Comparison of ENCODE assay signal across 19 cellular contexts in the genomic region with DNA sequence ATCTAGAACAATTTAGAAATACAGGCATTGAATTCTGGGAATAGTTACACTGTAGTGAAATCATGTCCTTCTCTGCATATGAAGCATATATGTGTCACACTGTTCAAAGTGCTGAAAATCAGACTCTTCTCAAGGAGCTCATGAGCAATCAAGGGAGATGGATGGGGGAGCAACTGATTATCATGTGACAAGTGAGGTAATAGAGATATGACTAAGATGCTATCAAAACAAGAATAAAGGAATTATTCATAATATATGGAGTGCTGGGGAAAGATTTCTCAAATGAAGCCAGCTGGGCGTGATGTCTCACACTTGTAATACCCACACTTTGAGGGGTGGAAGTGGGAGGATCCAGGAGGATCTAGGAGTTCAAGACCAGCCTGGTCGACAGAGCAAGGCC.
DNase-seq lines count a peak whose midpoint lies in the region; ATAC-seq and TF ChIP-seq lines count a peak whose summit lies in the region.
"Had no signal": no experiment of that assay in that cellular context is flagged by ENCODE, and none has a peak within 500 bp of the region (broad histone marks: within the 10 kb centered on the region; RNA-seq: fewer than 3 reads in every experiment).

No MANE protein-coding gene starts in this region.

- no peaks in the 10 kb centered on the region for H3K79me1 ChIP-seq in mesenchymal stem cell (replicated peaks; ENCODE audit: low read length, poor library complexity, severe bottlenecking)

- H3K4me3 Mint-ChIP-seq in chondrocyte (ENCODE audit: unreplicated experiment) = no peak overlapping the region
- H3K4me3 Mint-ChIP-seq: activated naive CD4-positive, alpha-beta T cell treated with anti-CD3 and anti-CD28 coated beads, Interleukin-2, amount 50 U/mL, for 24 hours; naive thymus-derived CD8-positive, alpha-beta T cell; T-helper 1 cell treated with Interleukin-12 subunit alpha and Interleukin-12 subunit beta and Interleukin-4 antibody, amounts not matched to agents 30 μg/mL and 1 μg/mL, for 36 hours had no signal

- H2AK5ac ChIP-seq in mesenchymal stem cell (ENCODE audit: low read length, severe bottlenecking) = no peak overlapping the region

- no peak overlapping the region for H4K8ac ChIP-seq in mesenchymal stem cell (ENCODE audit: low read length)

- CTCF ChIA-PET in SK-N-SH (lab: Yijun Ruan, JAX) = no interaction called here

- H3K27me3 ChIP-seq in SK-N-SH (ENCODE audit: insufficient read depth) (no peaks in the 10 kb centered on the region; the same call in 1 of the 2 replicates), mesenchymal stem cell (ENCODE audit: control insufficient read depth in 1 of 2, insufficient read depth in 1 of 2, low read length in 2 of 2) (no peaks in the 10 kb centered on the region)
- H3K27me3 ChIP-seq: thyroid gland had no signal

- WGBS in SK-N-SH (ENCODE audit: low lambda C conversion rate) = 33% methylated on average over 2 of the region's 2 CpGs
- 64% methylated on average over 1 of the region's 2 CpGs for WGBS in mesenchymal stem cell

- H3K27ac ChIP-seq in SK-N-SH (ENCODE audit: low read depth in 2 of 2, low read length in 1 of 2) = peak overlapping the region in 1 of 2 experiments; percentile 23; a peak in 1 of 4 replicates
- H3K27ac ChIP-seq in mesenchymal stem cell (ENCODE audit: low read length, poor library complexity, severe bottlenecking) = no peak overlapping the region
- H3K27ac ChIP-seq: 22Rv1, thyroid gland had no signal

- H3K27ac Mint-ChIP-seq in chondrocyte (ENCODE audit: unreplicated experiment) = peak overlapping the region; percentile 12
- H3K27ac Mint-ChIP-seq: activated naive CD4-positive, alpha-beta T cell treated with anti-CD3 and anti-CD28 coated beads, Interleukin-2, amount 50 U/mL, for 24 hours; naive thymus-derived CD8-positive, alpha-beta T cell; T-helper 1 cell treated with Interleukin-12 subunit alpha and Interleukin-12 subunit beta and Interleukin-4 antibody, amounts not matched to agents 30 μg/mL and 1 μg/mL, for 36 hours had no signal

- no peak overlapping the region for H2BK12ac ChIP-seq in mesenchymal stem cell (ENCODE audit: low read length in 2 of 2)

- no peaks in the 10 kb centered on the region for H3K36me3 Mint-ChIP-seq in chondrocyte (ENCODE audit: low read depth)
- H3K36me3 Mint-ChIP-seq: activated naive CD4-positive, alpha-beta T cell treated with anti-CD3 and anti-CD28 coated beads, Interleukin-2, amount 50 U/mL, for 24 hours had no signal

- DNase-seq in SK-N-SH (no peak), HS-27A (ENCODE audit: low read depth) (peak; percentile 74), chondrocyte (ENCODE audit: low spot score) (no peak), mesenchymal stem cell (peak; percentile 10), mesenteric fat pad (ENCODE audit: low spot score) (no peak)
- DNase-seq in activated naive CD4-positive, alpha-beta T cell treated with Interleukin-2 at 50 U/mL for 16 hours = no peak
- DNase-seq: activated CD4-positive, alpha-beta T cell treated with anti-CD3 and anti-CD28 coated beads, Interleukin-2, amount 50 U/mL, for 48 hours; COR-L47; glutamatergic neuron; Kasumi-1; left colon; naive thymus-derived CD8-positive, alpha-beta T cell; thyroid gland had no signal

- TF ChIP-seq CTCF in SK-N-SH (IDR thresholded peaks at IDR 0.05) (no peak), chondrocyte (IDR thresholded peaks at IDR 0.05) (no peak)

- H3K4me3 ChIP-seq in SK-N-SH (ENCODE audit: low read depth in 2 of 2, low read length in 1 of 2) = no peak overlapping the region
- H3K4me3 ChIP-seq in mesenchymal stem cell (ENCODE audit: insufficient read depth in 1 of 2, low read depth in 1 of 2, low read length in 2 of 2) = no peak overlapping the region
- H3K4me3 ChIP-seq: skin epidermis, thyroid gland had no signal

- POLR2A ChIA-PET in SK-N-SH (lab: Yijun Ruan, JAX) = no interaction called here

- TF ChIP-seq EP300 in SK-N-SH (IDR thresholded peaks at IDR 0.05; ENCODE audit: borderline replicate concordance in 1 of 2, low read depth in 1 of 2, low read length in 1 of 2) = no peak

- H3K4me1 Mint-ChIP-seq in chondrocyte (ENCODE audit: low read depth) = peaks cover 17% of the 10 kb centered on the region
- H3K4me1 Mint-ChIP-seq: activated naive CD4-positive, alpha-beta T cell treated with anti-CD3 and anti-CD28 coated beads, Interleukin-2, amount 50 U/mL, for 24 hours; naive thymus-derived CD8-positive, alpha-beta T cell had no signal

- no peak overlapping the region for H2BK5ac ChIP-seq in mesenchymal stem cell (ENCODE audit: low read depth, low read length, poor library complexity, severe bottlenecking)

- no peak overlapping the region for H3K4ac ChIP-seq in mesenchymal stem cell (ENCODE audit: low read depth in 1 of 2, low read length in 2 of 2)

- no peak overlapping the region for H3K14ac ChIP-seq in mesenchymal stem cell (ENCODE audit: low read length in 2 of 2)

- no peaks in the 10 kb centered on the region for H3K9me2 ChIP-seq in SK-N-SH

- no peak for ATAC-seq in SK-N-SH treated with all-trans-retinoic acid at 6 μM for 48 hours
- ATAC-seq in GM21526 (IDR thresholded peaks at IDR 0.05; ENCODE audit: low FRiP score, unreplicated experiment) = no peak
- ATAC-seq: left colon; naive thymus-derived CD8-positive, alpha-beta T cell had no signal

- peaks cover 14% of the 10 kb centered on the region for H3K9me3 Mint-ChIP-seq in chondrocyte (ENCODE audit: low read depth)
- H3K9me3 Mint-ChIP-seq: activated naive CD4-positive, alpha-beta T cell treated with anti-CD3 and anti-CD28 coated beads, Interleukin-2, amount 50 U/mL, for 24 hours; T-helper 1 cell treated with Interleukin-12 subunit alpha and Interleukin-12 subunit beta and Interleukin-4 antibody, amounts not matched to agents 30 μg/mL and 1 μg/mL, for 36 hours had no signal

- H3K9ac ChIP-seq in SK-N-SH = no peak overlapping the region
- peak overlapping the region; percentile 53 for H3K9ac ChIP-seq in mesenchymal stem cell (ENCODE audit: low read length)

- H4K91ac ChIP-seq in mesenchymal stem cell (ENCODE audit: low read length) = no peak overlapping the region

- no peak overlapping the region for H2BK120ac ChIP-seq in mesenchymal stem cell (ENCODE audit: low read depth, low read length)

- H4K20me1 ChIP-seq in SK-N-SH (ENCODE audit: insufficient read depth) = no peaks in the 10 kb centered on the region

- no peak overlapping the region for H3K18ac ChIP-seq in mesenchymal stem cell (ENCODE audit: low read depth in 1 of 2, low read length in 2 of 2)

- H2AFZ ChIP-seq in SK-N-SH (ENCODE audit: low read depth) (no peak overlapping the region), mesenchymal stem cell (ENCODE audit: low read depth, low read length) (no peak overlapping the region)

- H3K4me2 ChIP-seq in SK-N-SH = no peak overlapping the region
- no peak overlapping the region for H3K4me2 ChIP-seq in mesenchymal stem cell (ENCODE audit: low read length, poor library complexity, severe bottlenecking)

- H3K4me1 ChIP-seq in SK-N-SH (ENCODE audit: control insufficient read depth in 1 of 2, insufficient read depth in 2 of 2, low read depth in 1 of 2, low read length in 1 of 2) (no peaks in the 10 kb centered on the region), mesenchymal stem cell (ENCODE audit: control insufficient read depth, insufficient read depth, low read depth, low read length) (no peaks in the 10 kb centered on the region)
- H3K4me1 ChIP-seq: thyroid gland had no signal

- H3K79me2 ChIP-seq in SK-N-SH (ENCODE audit: insufficient read depth) = no peaks in the 10 kb centered on the region

- H3F3A ChIP-seq in SK-N-SH (replicated peaks; ENCODE audit: insufficient read depth) = peaks cover 6% of the 10 kb centered on the region

- no peak for TF ChIP-seq RAD21 in SK-N-SH (IDR thresholded peaks at IDR 0.05; ENCODE audit: low read length)

- no peaks in the 10 kb centered on the region for H3K36me3 ChIP-seq in SK-N-SH (replicated peaks in 1 of 2; ENCODE audit: control insufficient read depth in 1 of 2, insufficient read depth in 2 of 2, low read length in 1 of 2)
- H3K36me3 ChIP-seq in mesenchymal stem cell (ENCODE audit: control insufficient read depth in 1 of 2, insufficient read depth in 2 of 2, low read depth in 1 of 2, low read length in 2 of 2) = no peaks in the 10 kb centered on the region
- H3K36me3 ChIP-seq: thyroid gland had no signal

- H2BK15ac ChIP-seq in mesenchymal stem cell (ENCODE audit: low read depth, poor library complexity, severe bottlenecking) = no peak overlapping the region

- H3K23ac ChIP-seq in mesenchymal stem cell (ENCODE audit: low read length in 2 of 2) = no peak overlapping the region

- H3K9me3 ChIP-seq in SK-N-SH (no peaks in the 10 kb centered on the region), mesenchymal stem cell (ENCODE audit: control insufficient read depth, low read length) (peaks cover 11% of the 10 kb centered on the region)
- H3K9me3 ChIP-seq: thyroid gland had no signal

- H3K27me3 Mint-ChIP-seq in chondrocyte (ENCODE audit: low read depth) = peaks cover 2% of the 10 kb centered on the region

TF ChIP-seq in SK-N-SH, 30 proteins besides CTCF, POLR2A, EP300 and RAD21:
- TF ChIP-seq, protein P1, sequence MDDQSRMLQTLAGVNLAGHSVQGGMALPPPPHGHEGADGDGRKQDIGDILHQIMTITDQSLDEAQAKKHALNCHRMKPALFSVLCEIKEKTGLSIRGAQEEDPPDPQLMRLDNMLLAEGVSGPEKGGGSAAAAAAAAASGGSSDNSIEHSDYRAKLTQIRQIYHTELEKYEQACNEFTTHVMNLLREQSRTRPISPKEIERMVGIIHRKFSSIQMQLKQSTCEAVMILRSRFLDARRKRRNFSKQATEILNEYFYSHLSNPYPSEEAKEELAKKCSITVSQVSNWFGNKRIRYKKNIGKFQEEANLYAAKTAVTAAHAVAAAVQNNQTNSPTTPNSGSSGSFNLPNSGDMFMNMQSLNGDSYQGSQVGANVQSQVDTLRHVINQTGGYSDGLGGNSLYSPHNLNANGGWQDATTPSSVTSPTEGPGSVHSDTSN (IDR thresholded peaks at IDR 0.05) = peak; percentile 16; the same call in 1 of the 2 replicates
- TF ChIP-seq YY1 (IDR thresholded peaks at IDR 0.05; ENCODE audit: low read depth) = no peak

TF ChIP-seq in SK-N-SH treated with all-trans-retinoic acid at 6 μM for 48 hours, 23 proteins besides CTCF, POLR2A, EP300 and RAD21 (continues in another document):
- TF ChIP-seq SNAI2 (CRISPR knock-in tag; IDR thresholded peaks at IDR 0.05) (no peak), ZFP30 (CRISPR knock-in tag; IDR thresholded peaks at IDR 0.05) (no peak), ESRRG (CRISPR knock-in tag; IDR thresholded peaks at IDR 0.05) (no peak)
- TF ChIP-seq, protein P2, sequence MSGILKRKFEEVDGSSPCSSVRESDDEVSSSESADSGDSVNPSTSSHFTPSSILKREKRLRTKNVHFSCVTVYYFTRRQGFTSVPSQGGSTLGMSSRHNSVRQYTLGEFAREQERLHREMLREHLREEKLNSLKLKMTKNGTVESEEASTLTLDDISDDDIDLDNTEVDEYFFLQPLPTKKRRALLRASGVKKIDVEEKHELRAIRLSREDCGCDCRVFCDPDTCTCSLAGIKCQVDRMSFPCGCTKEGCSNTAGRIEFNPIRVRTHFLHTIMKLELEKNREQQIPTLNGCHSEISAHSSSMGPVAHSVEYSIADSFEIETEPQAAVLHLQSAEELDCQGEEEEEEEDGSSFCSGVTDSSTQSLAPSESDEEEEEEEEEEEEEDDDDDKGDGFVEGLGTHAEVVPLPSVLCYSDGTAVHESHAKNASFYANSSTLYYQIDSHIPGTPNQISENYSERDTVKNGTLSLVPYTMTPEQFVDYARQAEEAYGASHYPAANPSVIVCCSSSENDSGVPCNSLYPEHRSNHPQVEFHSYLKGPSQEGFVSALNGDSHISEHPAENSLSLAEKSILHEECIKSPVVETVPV (CRISPR knock-in tag; IDR thresholded peaks at IDR 0.05) = no peak

Comparison
In these comparisons a context has a peak if more than half of its experiments do, and no peak if none do; other contexts are left out.
1. DNase-seq: peak in HS-27A (single experiment) and mesenchymal stem cell (single experiment); none in SK-N-SH (single experiment), chondrocyte (single experiment), mesenteric fat pad (single experiment) and activated naive CD4-positive, alpha-beta T cell treated with Interleukin-2 at 50 U/mL for 16 hours (single experiment).